ENCODE assay signal across 8 cellular contexts in the genomic region with DNA sequence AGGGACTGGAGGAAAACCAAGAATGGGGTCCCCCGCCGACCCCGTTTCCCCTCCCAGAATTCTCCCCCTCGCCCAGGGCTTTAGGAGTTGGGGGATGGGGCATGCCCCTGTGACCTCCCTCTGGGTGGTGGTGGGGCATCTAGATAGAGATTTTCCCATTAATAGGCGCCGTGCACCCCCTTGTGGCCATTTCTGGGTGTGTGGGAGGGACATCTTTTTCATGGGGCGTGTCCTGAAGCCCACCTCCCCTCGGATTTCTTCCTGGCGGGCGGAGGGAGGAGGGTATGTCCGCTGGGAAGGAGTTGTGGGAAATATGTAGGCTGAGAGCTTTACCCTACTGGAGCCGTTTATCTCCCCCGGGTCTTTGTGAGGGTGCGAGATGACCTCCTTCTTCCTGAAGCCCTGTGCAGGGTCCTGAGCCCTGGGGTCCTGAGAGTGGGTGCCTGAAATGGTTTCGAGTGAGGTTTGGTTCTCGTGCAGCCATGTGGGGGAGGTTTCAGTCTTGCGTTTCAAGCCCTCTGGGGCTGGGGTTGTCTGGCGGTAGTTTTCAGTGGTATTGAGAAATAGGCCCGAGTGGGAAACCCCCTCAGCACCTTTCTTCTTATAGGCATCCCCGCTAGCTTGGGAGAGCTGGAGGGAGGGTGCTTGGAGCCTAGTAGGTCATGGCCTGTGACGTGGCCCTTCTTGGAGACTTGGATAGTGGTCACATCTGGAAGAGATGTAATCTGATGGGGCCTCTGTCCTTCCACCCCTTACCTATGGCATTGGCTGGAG. TPM values are rescaled to one million over a fixed set of nuclear protein-coding genes. Genes with fewer than 3 reads are reported as not detected.
DNase-seq lines count a peak whose midpoint lies in the region; ATAC-seq and TF ChIP-seq lines count a peak whose summit lies in the region.

No MANE protein-coding gene starts in this region.

- peaks cover 53% of the 10 kb centered on the region for H3K4me1 Mint-ChIP-seq in activated naive CD8-positive, alpha-beta T cell treated with anti-CD3 and anti-CD28 coated beads, Interleukin-2, amount 50 U/mL, for 24 hours

- H3K27ac ChIP-seq in right cardiac atrium (ENCODE audit: low read length): peak overlapping the region; percentile 87

- H3K27me3 ChIP-seq in right cardiac atrium (ENCODE audit: control insufficient read depth, insufficient read depth): no peaks in the 10 kb centered on the region

- intact Hi-C loops in right cardiac atrium (cut with DNase I): loop anchor here in 2 of 4 donors (10.0 kb wide), 2 partner anchors 83 to 93 kb away; a partner anchor contains a TSS

- no peaks in the 10 kb centered on the region for H3K9me3 ChIP-seq in right cardiac atrium (ENCODE audit: control insufficient read depth, low read length)

- no peaks in the 10 kb centered on the region for H3K27me3 Mint-ChIP-seq in activated naive CD8-positive, alpha-beta T cell treated with anti-CD3 and anti-CD28 coated beads, Interleukin-2, amount 50 U/mL, for 24 hours

- no peaks in the 10 kb centered on the region for H3K4me1 ChIP-seq in right cardiac atrium (ENCODE audit: control insufficient read depth, insufficient read depth, low read length)

- H3K4me3 Mint-ChIP-seq in activated naive CD8-positive, alpha-beta T cell treated with anti-CD3 and anti-CD28 coated beads, Interleukin-2, amount 50 U/mL, for 24 hours: peak overlapping the region; percentile 98

- no peaks in the 10 kb centered on the region for H3K9me3 Mint-ChIP-seq in activated naive CD8-positive, alpha-beta T cell treated with anti-CD3 and anti-CD28 coated beads, Interleukin-2, amount 50 U/mL, for 24 hours

- H3K36me3 Mint-ChIP-seq in activated naive CD8-positive, alpha-beta T cell treated with anti-CD3 and anti-CD28 coated beads, Interleukin-2, amount 50 U/mL, for 24 hours (ENCODE audit: low read depth): peaks cover 38% of the 10 kb centered on the region

- H3K27ac Mint-ChIP-seq in activated naive CD8-positive, alpha-beta T cell treated with anti-CD3 and anti-CD28 coated beads, Interleukin-2, amount 50 U/mL, for 24 hours: peak overlapping the region; percentile 93

- DNase-seq in ELR (ENCODE audit: low read depth) (peak; percentile 82), M059J (ENCODE audit: low read depth) (peak; percentile 60), SW480 (ENCODE audit: low spot score) (peak; percentile 69), right cardiac atrium (peak; percentile 75 to 89 (median 89)), retina (peak; percentile 92)
- peak; percentile 83 for DNase-seq in activated naive CD8-positive, alpha-beta T cell treated with anti-CD3 and anti-CD28 coated beads, Interleukin-2, amount 50 U/mL, for 24 hours

- WGBS in right cardiac atrium: 3% methylated on average over 21 of the region's 21 CpGs

- TF ChIP-seq POLR2A in GM18505 (IDR thresholded peaks at IDR 0.05; ENCODE audit: borderline replicate concordance, extremely low read depth, insufficient read depth, insufficient read length): no peak

- H3K4me3 ChIP-seq in right cardiac atrium (ENCODE audit: low read length): peak overlapping the region; percentile 86

- peak; percentile 30 for ATAC-seq in activated naive CD8-positive, alpha-beta T cell treated with anti-CD3 and anti-CD28 coated beads, Interleukin-2, amount 50 U/mL, for 24 hours
- ATAC-seq in right cardiac atrium (no peak), GM18505 (IDR thresholded peaks at IDR 0.05; ENCODE audit: unreplicated experiment) (no peak), HG03521 (IDR thresholded peaks at IDR 0.05; ENCODE audit: unreplicated experiment) (no peak)

RNA-seq across cellular contexts. Expression of a gene that starts 1.0 kb away (rescaled TPM):
- 208 and 209 TPM in 2 replicates for total RNA-seq in M059J (2014; rRNA removed; shearing (Covaris generic))
- 100 to 1,000 TPM; 117 to 131 (median 125) TPM for total RNA-seq in right cardiac atrium
- 154 TPM for polyA plus RNA-seq in right cardiac atrium

RNA-seq across cellular contexts. Expression of a gene that starts 11.3 kb away (rescaled TPM):
- 0.20 and 0.34 TPM in 2 replicates for total RNA-seq in M059J (2014; rRNA removed; shearing (Covaris generic))
- total RNA-seq in right cardiac atrium: under 1 TPM; 0.28 to 0.82 (median 0.44) TPM
- polyA plus RNA-seq in right cardiac atrium: 0.52 TPM

RNA-seq across cellular contexts. Expression of a gene that starts 12.4 kb away (rescaled TPM):
- total RNA-seq in M059J (2014; rRNA removed; shearing (Covaris generic)): 6.3 and 14.1 TPM in 2 replicates
- 10 to 100 TPM in 3 of 4 donors, 1 to 10 TPM in 1; 8.6 to 14.0 (median 12.4) TPM for total RNA-seq in right cardiac atrium
- 15.1 TPM for polyA plus RNA-seq in right cardiac atrium

RNA-seq across cellular contexts. Expression of a gene that starts 12.4 kb away (rescaled TPM):
- total RNA-seq in M059J (2014; rRNA removed; shearing (Covaris generic)): 146 and 186 TPM in 2 replicates
- total RNA-seq in right cardiac atrium: 10 to 100 TPM; 34.1 to 58.0 (median 40.7) TPM
- 39.6 TPM for polyA plus RNA-seq in right cardiac atrium

RNA-seq across cellular contexts. Expression of a gene that starts 12.8 kb away (rescaled TPM):
- total RNA-seq in M059J (2014; rRNA removed; shearing (Covaris generic)): 21.1 and 26.7 TPM in 2 replicates
- 1 to 10 TPM; 4.8 to 8.5 (median 5.7) TPM for total RNA-seq in right cardiac atrium
- polyA plus RNA-seq in right cardiac atrium: 4.5 TPM
